12 cellular contexts compared by ENCODE assay signal in the genomic region with DNA sequence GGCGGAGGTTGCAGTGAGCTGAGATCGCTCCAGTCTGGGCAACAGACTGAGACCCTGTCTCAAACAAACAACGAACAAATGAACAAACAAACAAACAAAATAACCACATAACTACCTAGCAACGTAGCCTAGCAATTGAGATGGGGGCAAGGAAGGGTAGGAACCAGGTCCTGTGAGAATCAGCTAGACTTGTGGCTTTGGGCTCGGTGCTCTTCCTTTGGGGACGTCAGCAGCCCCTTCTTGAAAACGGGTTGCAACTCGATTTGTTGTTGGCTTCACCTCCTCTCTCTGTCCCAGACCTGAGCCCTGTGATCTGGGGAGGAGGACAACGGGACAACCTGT.
DNase-seq lines count a peak whose midpoint lies in the region; ATAC-seq, FAIRE-seq and TF ChIP-seq lines count a peak whose summit lies in the region.
"Had no signal": no experiment of that assay in that cellular context is flagged by ENCODE, and none has a peak within 500 bp of the region (broad histone marks: within the 10 kb centered on the region; RNA-seq: fewer than 3 reads in every experiment).

No MANE protein-coding gene starts in this region.

- H2AFZ ChIP-seq in keratinocyte (ENCODE audit: control insufficient read depth, low read length) = no peak overlapping the region

- peak overlapping the region; percentile 34 for H3K27ac ChIP-seq in CD8-positive, alpha-beta memory T cell (ENCODE audit: low read depth, low read length)
- H3K27ac ChIP-seq in keratinocyte (ENCODE audit: control insufficient read depth, insufficient read depth, low read length) (peak overlapping the region; percentile 52), skeletal muscle tissue (ENCODE audit: low read depth, low read length) (peak overlapping the region; percentile 91)

- peaks cover 4% of the 10 kb centered on the region for H3K9me1 ChIP-seq in keratinocyte (ENCODE audit: control insufficient read depth, extremely low read depth, insufficient read depth, low read length)

- ATAC-seq in SK-N-SH treated with all-trans-retinoic acid at 6 μM for 48 hours (no peak), HG02870 (IDR thresholded peaks at IDR 0.05; ENCODE audit: unreplicated experiment) (no peak)
- ATAC-seq: CD8-positive, alpha-beta T cell had no signal

- peaks cover 13% of the 10 kb centered on the region for H3K4me1 ChIP-seq in CD8-positive, alpha-beta memory T cell (ENCODE audit: insufficient read depth, low read length)
- H3K4me1 ChIP-seq in keratinocyte (ENCODE audit: control insufficient read depth, extremely low read depth, insufficient read depth, low read length) (peaks cover 21% of the 10 kb centered on the region), skeletal muscle tissue (ENCODE audit: control insufficient read depth in 3 of 3, insufficient read depth in 3 of 3, low read length in 3 of 3) (peaks cover 20 to 53% (median 38%) of the 10 kb centered on the region in 3 donors)

- H3K36me3 ChIP-seq in CD8-positive, alpha-beta memory T cell (ENCODE audit: insufficient read depth, low read length) = peaks cover 22% of the 10 kb centered on the region
- H3K36me3 ChIP-seq in keratinocyte (ENCODE audit: control insufficient read depth in 2 of 2, extremely low read depth in 1 of 2, insufficient read depth in 2 of 2, low read length in 2 of 2) (peaks cover 1 to 23% of the 10 kb centered on the region in 2 experiments), skeletal muscle tissue (ENCODE audit: control insufficient read depth in 3 of 3, insufficient read depth in 3 of 3, low read length in 3 of 3) (peaks cover 4 to 22% (median 12%) of the 10 kb centered on the region in 3 donors)

- H3K79me2 ChIP-seq in keratinocyte (ENCODE audit: control insufficient read depth, insufficient read depth, low read length) = peaks cover 3% of the 10 kb centered on the region

- H3K4me1 Mint-ChIP-seq in CD8-positive, alpha-beta memory T cell = peaks cover 20 to 37% (median 36%) of the 10 kb centered on the region in 3 donors

- no peak overlapping the region for H3K4me2 ChIP-seq in keratinocyte (ENCODE audit: control insufficient read depth, extremely low read depth, insufficient read depth, low read depth, low read length)

- H4K20me1 ChIP-seq in keratinocyte (ENCODE audit: control insufficient read depth, extremely low read depth, insufficient read depth, low read length) = peaks cover 7% of the 10 kb centered on the region

- H3K9ac ChIP-seq in keratinocyte (ENCODE audit: control insufficient read depth, extremely low read depth, insufficient read depth, low read length) (peak overlapping the region; percentile 68), skeletal muscle tissue (ENCODE audit: low read depth in 1 of 3, low read length in 3 of 3) (peak overlapping the region in 1 of 3 donors; percentile 51)

- no peaks in the 10 kb centered on the region for H3K9me3 ChIP-seq in CD8-positive, alpha-beta memory T cell (ENCODE audit: low read length)
- no peaks in the 10 kb centered on the region for H3K9me3 ChIP-seq in keratinocyte (ENCODE audit: control insufficient read depth, low read depth, low read length)
- no peaks in the 10 kb centered on the region for H3K9me3 ChIP-seq in skeletal muscle tissue (ENCODE audit: control insufficient read depth in 3 of 3, low read length in 3 of 3)

- no peak overlapping the region for H3K4me3 Mint-ChIP-seq in CD8-positive, alpha-beta memory T cell
- H3K4me3 Mint-ChIP-seq: activated CD4-positive, alpha-beta T cell treated with anti-CD3 and anti-CD28 coated beads, Interleukin-2, amount 10 ng/mL, durations not matched to agents 7 days and 5 days; CD8-positive, alpha-beta T cell had no signal

- dilution Hi-C loops in keratinocyte (cut with MboI; ENCODE audit: extremely low pct_ligation_motif_present, low sequenced_read_pairs) = no loop called here

- CTCF ChIA-PET in CD8-positive, alpha-beta memory T cell (lab: Charles Lee) = interaction anchor here (1.4 kb wide), 1 partner anchor 9 kb away, joined by 3 read pairs; no protein-coding TSS in a partner anchor

- H3K36me3 Mint-ChIP-seq in CD8-positive, alpha-beta memory T cell = peaks cover 9 to 70% (median 19%) of the 10 kb centered on the region in 3 donors

- no peak overlapping the region for H3K4me3 ChIP-seq in CD8-positive, alpha-beta memory T cell (ENCODE audit: low read length)
- H3K4me3 ChIP-seq in keratinocyte (ENCODE audit: control insufficient read depth in 2 of 3, extremely low read depth in 1 of 3, insufficient read depth in 2 of 3, low read depth in 1 of 3, low read length in 3 of 3) (no peak overlapping the region), skeletal muscle tissue (ENCODE audit: low read length in 3 of 3) (peak overlapping the region in 1 of 3 donors; percentile 35)

- H3K27ac Mint-ChIP-seq in CD8-positive, alpha-beta memory T cell = peak overlapping the region in 3 of 8 donors; percentile 10 to 68 (median 36)
- H3K27ac Mint-ChIP-seq: activated CD4-positive, alpha-beta T cell treated with anti-CD3 and anti-CD28 coated beads, Interleukin-2, amount 10 ng/mL, durations not matched to agents 7 days and 5 days; CD8-positive, alpha-beta T cell had no signal

- no peak for FAIRE-seq in keratinocyte (lab: Jason Lieb, UNC)

- H3K27me3 ChIP-seq in CD8-positive, alpha-beta memory T cell (ENCODE audit: insufficient read depth, low read length, poor library complexity, severe bottlenecking) = no peaks in the 10 kb centered on the region
- no peaks in the 10 kb centered on the region for H3K27me3 ChIP-seq in keratinocyte (ENCODE audit: control insufficient read depth, extremely low read depth, insufficient read depth, low read length)
- no peaks in the 10 kb centered on the region for H3K27me3 ChIP-seq in skeletal muscle tissue (ENCODE audit: control insufficient read depth in 3 of 3, insufficient read depth in 3 of 3, low read length in 3 of 3)

- DNase-seq in CD8-positive, alpha-beta memory T cell = no peak
- DNase-seq in keratinocyte (ENCODE audit: low read depth, low spot score) (no peak), hippocampal formation (lab: John Stamatoyannopoulos, UW) (no peak), NCI-H2227 treated with DMSO at 0.1 percent for 48 hours (lab: John Stamatoyannopoulos, UW) (no peak), NCI-H748 (lab: John Stamatoyannopoulos, UW; ENCODE audit: unreplicated experiment) (no peak)
- DNase-seq: activated CD4-positive, alpha-beta T cell treated with anti-CD3 and anti-CD28 coated beads, Interleukin-2, amount 10 ng/mL, durations not matched to agents 7 days and 5 days; activated effector memory CD4-positive, alpha-beta T cell treated with anti-CD3 and anti-CD28 coated beads, Interleukin-2, amount 50 U/mL, for 16 hours; CD8-positive, alpha-beta T cell; cortex of kidney had no signal

- no peak for TF ChIP-seq CTCF in keratinocyte (optimal IDR thresholded peaks at IDR 0.05 in 1 of 3, IDR thresholded peaks at IDR 0.05 in 1 of 3, conservative IDR thresholded peaks at IDR 0.05 in 1 of 3; ENCODE audit: extremely low read depth in 1 of 3, insufficient read depth in 2 of 3, low read length in 3 of 3)

- POLR2A ChIA-PET in CD8-positive, alpha-beta memory T cell (lab: Charles Lee) = no interaction called here

- H3K9me3 Mint-ChIP-seq in CD8-positive, alpha-beta memory T cell = no peaks in the 10 kb centered on the region
- H3K9me3 Mint-ChIP-seq: activated CD4-positive, alpha-beta T cell treated with anti-CD3 and anti-CD28 coated beads, Interleukin-2, amount 10 ng/mL, durations not matched to agents 7 days and 5 days; CD8-positive, alpha-beta T cell had no signal

- H3K27me3 Mint-ChIP-seq in CD8-positive, alpha-beta memory T cell = no peaks in the 10 kb centered on the region
- H3K27me3 Mint-ChIP-seq: activated CD4-positive, alpha-beta T cell treated with anti-CD3 and anti-CD28 coated beads, Interleukin-2, amount 10 ng/mL, durations not matched to agents 7 days and 5 days had no signal

TF ChIP-seq in SK-N-SH treated with all-trans-retinoic acid at 6 μM for 48 hours, 23 proteins besides CTCF, POLR2A, EP300 and RAD21:
- TF ChIP-seq SNAI2 (CRISPR knock-in tag; IDR thresholded peaks at IDR 0.05) (peak; percentile 66; the same call in 1 of the 2 replicates), ARNTL (CRISPR knock-in tag; IDR thresholded peaks at IDR 0.05; ENCODE audit: borderline replicate concordance, low read depth) (no peak), ZNF8 (CRISPR knock-in tag; IDR thresholded peaks at IDR 0.05) (no peak)
TF ChIP-seq in SK-N-SH treated with all-trans-retinoic acid at 6 μM for 48 hours: peak in this region for 1.

Comparison
In these comparisons a context has a peak if more than half of its experiments do, and no peak if none do; other contexts are left out.
1. H3K27ac ChIP-seq: peak in every context shown above with its lines; median percentile 91 in skeletal muscle tissue; 52 in keratinocyte; 34 in CD8-positive, alpha-beta memory T cell.